In the genomic region with DNA sequence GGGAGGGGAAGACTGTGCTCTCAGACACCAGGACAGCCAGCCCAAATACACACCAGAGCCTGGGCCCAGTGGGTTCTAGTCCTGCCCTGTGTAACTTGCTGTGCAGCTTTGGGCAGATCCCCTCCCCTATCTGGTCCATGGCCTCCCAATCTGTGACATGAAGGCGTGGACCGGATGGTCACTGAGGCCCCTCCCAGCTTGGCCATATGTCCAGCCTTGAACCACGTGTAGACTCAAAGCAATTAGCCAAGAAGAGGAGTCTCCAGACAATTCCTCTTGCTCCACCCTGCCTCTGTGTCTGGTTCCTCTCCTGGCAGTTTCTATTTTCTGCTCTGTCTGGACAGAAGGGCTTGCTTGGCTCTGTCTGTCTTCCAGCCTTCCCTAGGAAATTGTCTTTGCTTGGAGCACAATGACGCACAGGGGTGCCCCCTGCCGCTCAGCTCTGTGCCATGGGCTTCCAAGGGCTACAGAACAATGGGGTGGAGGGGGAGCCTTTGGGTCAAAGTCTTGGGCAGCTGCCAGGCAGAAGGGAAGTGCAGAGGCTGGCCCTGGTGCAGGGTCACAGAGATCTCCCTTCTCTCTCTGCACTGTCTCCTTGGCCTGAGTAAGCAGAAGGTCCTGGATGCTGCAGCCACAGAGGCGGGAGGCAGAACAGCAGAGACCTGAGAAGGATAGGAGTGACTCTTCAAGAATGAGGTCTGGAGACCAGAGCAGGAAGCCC, we compare ENCODE assay signal across 10 cellular contexts.
DNase-seq lines count a peak whose midpoint lies in the region; FAIRE-seq and TF ChIP-seq lines count a peak whose summit lies in the region.
"Had no signal": no experiment of that assay in that cellular context is flagged by ENCODE, and none has a peak within 500 bp of the region (broad histone marks: within the 10 kb centered on the region; RNA-seq: fewer than 3 reads in every experiment).

No MANE protein-coding gene starts in this region.

- H3K4me1 ChIP-seq in hepatocyte (ENCODE audit: insufficient read depth) (no peaks in the 10 kb centered on the region), skeletal muscle tissue (ENCODE audit: control insufficient read depth in 3 of 3, insufficient read depth in 3 of 3, low read length in 3 of 3) (peaks cover 38 to 54% (median 47%) of the 10 kb centered on the region in 3 donors)
- H3K4me1 ChIP-seq: parathyroid adenoma had no signal

- no peaks in the 10 kb centered on the region for H3K9me3 Mint-ChIP-seq in T-helper 2 cell treated with Interferon-gamma antibody and Interleukin-4, amounts not matched to agents 5 μg/mL and 100 μg/mL, for 36 hours

- no peak overlapping the region for H2AFZ ChIP-seq in hepatocyte
- H2AFZ ChIP-seq: parathyroid adenoma had no signal

- no peak overlapping the region for H3K27ac ChIP-seq in hepatocyte
- peak overlapping the region; percentile 15 for H3K27ac ChIP-seq in skeletal muscle tissue (ENCODE audit: low read depth, low read length)
- H3K27ac ChIP-seq: ascending aorta, parathyroid adenoma had no signal

- FAIRE-seq in GM12892 (lab: Jason Lieb, UNC), result no peak

- H3K36me3 Mint-ChIP-seq in T-helper 2 cell treated with Interferon-gamma antibody and Interleukin-4, amounts not matched to agents 5 μg/mL and 100 μg/mL, for 36 hours (ENCODE audit: low read depth), result no peaks in the 10 kb centered on the region

- no peaks in the 10 kb centered on the region for H3K9me2 ChIP-seq in hepatocyte (replicated peaks; ENCODE audit: insufficient read depth)

- 63% methylated on average over 6 of the region's 6 CpGs for WGBS in hepatocyte (ENCODE audit: low lambda C conversion rate, missing lambda C conversion rate)

- H3K4me3 ChIP-seq in hepatocyte (no peak overlapping the region), skeletal muscle tissue (ENCODE audit: low read length in 3 of 3) (peak overlapping the region in 1 of 3 donors; percentile 29)
- H3K4me3 ChIP-seq: ascending aorta had no signal

- H3K9me3 ChIP-seq in hepatocyte (ENCODE audit: low read depth), result no peaks in the 10 kb centered on the region
- H3K9me3 ChIP-seq in skeletal muscle tissue (ENCODE audit: control insufficient read depth in 3 of 3, low read length in 3 of 3), result no peaks in the 10 kb centered on the region
- H3K9me3 ChIP-seq: ascending aorta had no signal

- H3K27me3 ChIP-seq in hepatocyte (no peaks in the 10 kb centered on the region), skeletal muscle tissue (ENCODE audit: control insufficient read depth in 3 of 3, insufficient read depth in 3 of 3, low read length in 3 of 3) (no peaks in the 10 kb centered on the region)
- H3K27me3 ChIP-seq: ascending aorta had no signal

- H4K20me1 ChIP-seq in hepatocyte (ENCODE audit: insufficient read depth, poor library complexity, severe bottlenecking), result no peaks in the 10 kb centered on the region

- no peak overlapping the region for H3K27ac Mint-ChIP-seq in T-helper 2 cell treated with Interferon-gamma antibody and Interleukin-4, amounts not matched to agents 5 μg/mL and 100 μg/mL, for 36 hours

- H3K79me2 ChIP-seq in hepatocyte, result no peaks in the 10 kb centered on the region
- H3K79me2 ChIP-seq: parathyroid adenoma had no signal

- H3K4me1 Mint-ChIP-seq in T-helper 2 cell treated with Interferon-gamma antibody and Interleukin-4, amounts not matched to agents 5 μg/mL and 100 μg/mL, for 36 hours (ENCODE audit: low read depth), result peaks cover 23% of the 10 kb centered on the region

- no peak overlapping the region for H3K4me3 Mint-ChIP-seq in T-helper 2 cell treated with Interferon-gamma antibody and Interleukin-4, amounts not matched to agents 5 μg/mL and 100 μg/mL, for 36 hours

- H3K27me3 Mint-ChIP-seq in T-helper 2 cell treated with Interferon-gamma antibody and Interleukin-4, amounts not matched to agents 5 μg/mL and 100 μg/mL, for 36 hours (ENCODE audit: low read depth), result peaks cover 7% of the 10 kb centered on the region

- DNase-seq in HT1080 (ENCODE audit: low read depth) (peak; percentile 65), UCSD-AML1 (lab: John Stamatoyannopoulos, UW; ENCODE audit: unreplicated experiment) (peak; percentile 30), hepatocyte (ENCODE audit: low spot score) (peak; percentile 59), GM12892 (ENCODE audit: insufficient read length) (no peak), HuH-7.5 (ENCODE audit: low spot score) (no peak)
- no peak for DNase-seq in activated naive CD4-positive, alpha-beta T cell treated with anti-CD3 and anti-CD28 coated beads, Interleukin-2, amount 50 U/mL, for 16 hours
- DNase-seq in T-helper 2 cell treated with Interferon-gamma antibody and Interleukin-4, amounts not matched to agents 5 μg/mL and 100 μg/mL, for 36 hours (ENCODE audit: low spot score), result no peak

- peak; percentile 37 for TF ChIP-seq CTCF in hepatocyte (IDR thresholded peaks at IDR 0.05; ENCODE audit: poor library complexity)

- H3K4me2 ChIP-seq in hepatocyte, result no peak overlapping the region

- no peaks in the 10 kb centered on the region for H3K36me3 ChIP-seq in hepatocyte (replicated peaks; ENCODE audit: insufficient read depth, low read depth)
- H3K36me3 ChIP-seq in skeletal muscle tissue (ENCODE audit: control insufficient read depth in 3 of 3, insufficient read depth in 3 of 3, low read length in 3 of 3), result no peaks in the 10 kb centered on the region
- H3K36me3 ChIP-seq: ascending aorta had no signal

- peak overlapping the region in 2 of 3 donors; percentile 24 to 62 for H3K9ac ChIP-seq in skeletal muscle tissue (ENCODE audit: low read depth in 1 of 3, low read length in 3 of 3)
- H3K9ac ChIP-seq: parathyroid adenoma had no signal

- TF ChIP-seq POLR2A in GM12892 (IDR thresholded peaks at IDR 0.05; ENCODE audit: low read depth, low read length), result no peak

Comparison
In these comparisons a context has a peak if more than half of its experiments do, and no peak if none do; other contexts are left out.
1. DNase-seq: peak in HT1080 (single experiment), UCSD-AML1 (single experiment) and hepatocyte (single experiment); none in activated naive CD4-positive, alpha-beta T cell treated with anti-CD3 and anti-CD28 coated beads, Interleukin-2, amount 50 U/mL, for 16 hours (single experiment), GM12892 (single experiment), HuH-7.5 (single experiment) and T-helper 2 cell treated with Interferon-gamma antibody and Interleukin-4, amounts not matched to agents 5 μg/mL and 100 μg/mL, for 36 hours (single experiment).